ENCODE assay signal across 1 cellular context in genomic region chr11:9004310-9004945, GRCh38.
TF ChIP-seq lines count a peak whose summit lies in the region.

No MANE protein-coding gene starts in this region.

TF ChIP-seq in HepG2, 621 proteins besides CTCF, POLR2A, EP300 and RAD21 (continued from another document):
- TF ChIP-seq, protein P1, sequence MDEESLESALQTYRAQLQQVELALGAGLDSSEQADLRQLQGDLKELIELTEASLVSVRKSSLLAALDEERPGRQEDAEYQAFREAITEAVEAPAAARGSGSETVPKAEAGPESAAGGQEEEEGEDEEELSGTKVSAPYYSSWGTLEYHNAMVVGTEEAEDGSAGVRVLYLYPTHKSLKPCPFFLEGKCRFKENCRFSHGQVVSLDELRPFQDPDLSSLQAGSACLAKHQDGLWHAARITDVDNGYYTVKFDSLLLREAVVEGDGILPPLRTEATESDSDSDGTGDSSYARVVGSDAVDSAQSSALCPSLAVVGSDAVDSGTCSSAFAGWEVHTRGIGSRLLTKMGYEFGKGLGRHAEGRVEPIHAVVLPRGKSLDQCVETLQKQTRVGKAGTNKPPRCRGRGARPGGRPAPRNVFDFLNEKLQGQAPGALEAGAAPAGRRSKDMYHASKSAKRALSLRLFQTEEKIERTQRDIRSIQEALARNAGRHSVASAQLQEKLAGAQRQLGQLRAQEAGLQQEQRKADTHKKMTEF (CRISPR knock-in tag; IDR thresholded peaks at IDR 0.05) = peak; percentile 21; the same call in 1 of the 2 replicates
- 0 out of 2 replicates have a peak, but pooled peaks have one; percentile 28 for TF ChIP-seq HIC2 (CRISPR knock-in tag; IDR thresholded peaks at IDR 0.05; ENCODE audit: low read depth)
